1 cellular context compared by ENCODE assay signal in the genomic region with DNA sequence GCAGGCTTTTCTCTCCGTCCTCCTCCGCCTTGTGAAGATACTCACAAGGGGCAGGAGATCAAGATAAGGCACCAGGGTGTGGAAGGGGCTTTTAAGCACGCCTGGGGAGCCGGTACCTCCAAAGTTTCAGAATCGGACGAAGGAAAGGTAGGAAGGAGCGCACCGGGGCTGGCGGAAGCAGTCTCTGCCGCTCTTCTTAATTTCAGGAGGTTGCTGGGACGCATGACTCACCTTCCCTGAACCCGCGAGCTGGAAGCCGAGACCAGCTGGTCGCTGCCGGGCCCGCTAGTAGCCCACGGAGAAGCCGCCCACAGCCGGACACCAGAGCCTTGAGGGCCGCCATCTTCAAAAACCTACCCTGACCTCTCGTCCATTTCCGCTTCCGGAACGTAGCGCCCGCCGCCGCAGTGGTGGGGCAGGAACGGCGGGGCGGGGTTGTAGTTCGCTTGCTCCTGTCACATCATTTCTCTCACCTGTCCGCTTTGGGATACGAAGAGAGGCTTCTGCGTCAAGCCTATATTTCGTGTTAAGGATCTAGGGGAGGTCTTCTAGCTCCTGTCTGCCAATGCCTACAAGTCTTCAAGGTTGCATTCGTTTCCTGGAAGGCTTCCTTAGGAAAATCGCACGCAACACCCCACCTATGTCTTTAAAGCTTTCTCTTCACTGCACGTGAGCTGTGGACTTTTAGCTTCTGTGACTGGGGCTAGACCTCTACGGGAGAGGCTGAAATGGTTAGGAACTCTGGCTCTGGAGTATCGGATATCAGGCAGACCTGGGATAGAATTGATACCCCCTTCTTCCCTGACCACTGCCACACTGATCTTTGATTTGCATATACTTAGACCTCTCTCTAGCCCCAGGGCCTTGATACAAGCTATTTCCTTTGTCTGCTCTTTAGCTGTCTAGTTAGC.
A peak's percentile ranks its signal among the peaks of the same experiment; 100 is the strongest.
TF ChIP-seq lines count a peak whose summit lies in the region.

A gene (minus strand): TSS at position 355 of the 911 bp plus-strand sequence. CDS start 12 bp downstream, at position 343.

TF ChIP-seq in HepG2, 621 proteins besides CTCF, POLR2A, EP300 and RAD21 (continued from another document and continues in another):
- 0 out of 2 replicates have a peak, but pooled peaks have one; percentile 44 for TF ChIP-seq PAX8 (CRISPR knock-in tag; IDR thresholded peaks at IDR 0.05; ENCODE audit: borderline replicate concordance)
- TF ChIP-seq CBX1 (IDR thresholded peaks at IDR 0.05; ENCODE audit: low read depth) = no peak
- TF ChIP-seq, protein P1, sequence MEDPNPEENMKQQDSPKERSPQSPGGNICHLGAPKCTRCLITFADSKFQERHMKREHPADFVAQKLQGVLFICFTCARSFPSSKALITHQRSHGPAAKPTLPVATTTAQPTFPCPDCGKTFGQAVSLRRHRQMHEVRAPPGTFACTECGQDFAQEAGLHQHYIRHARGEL (CRISPR knock-in tag; IDR thresholded peaks at IDR 0.05) = no peak
- no peak for TF ChIP-seq RFX5 (IDR thresholded peaks at IDR 0.05; ENCODE audit: low read depth, low read length)
- TF ChIP-seq, protein P2, sequence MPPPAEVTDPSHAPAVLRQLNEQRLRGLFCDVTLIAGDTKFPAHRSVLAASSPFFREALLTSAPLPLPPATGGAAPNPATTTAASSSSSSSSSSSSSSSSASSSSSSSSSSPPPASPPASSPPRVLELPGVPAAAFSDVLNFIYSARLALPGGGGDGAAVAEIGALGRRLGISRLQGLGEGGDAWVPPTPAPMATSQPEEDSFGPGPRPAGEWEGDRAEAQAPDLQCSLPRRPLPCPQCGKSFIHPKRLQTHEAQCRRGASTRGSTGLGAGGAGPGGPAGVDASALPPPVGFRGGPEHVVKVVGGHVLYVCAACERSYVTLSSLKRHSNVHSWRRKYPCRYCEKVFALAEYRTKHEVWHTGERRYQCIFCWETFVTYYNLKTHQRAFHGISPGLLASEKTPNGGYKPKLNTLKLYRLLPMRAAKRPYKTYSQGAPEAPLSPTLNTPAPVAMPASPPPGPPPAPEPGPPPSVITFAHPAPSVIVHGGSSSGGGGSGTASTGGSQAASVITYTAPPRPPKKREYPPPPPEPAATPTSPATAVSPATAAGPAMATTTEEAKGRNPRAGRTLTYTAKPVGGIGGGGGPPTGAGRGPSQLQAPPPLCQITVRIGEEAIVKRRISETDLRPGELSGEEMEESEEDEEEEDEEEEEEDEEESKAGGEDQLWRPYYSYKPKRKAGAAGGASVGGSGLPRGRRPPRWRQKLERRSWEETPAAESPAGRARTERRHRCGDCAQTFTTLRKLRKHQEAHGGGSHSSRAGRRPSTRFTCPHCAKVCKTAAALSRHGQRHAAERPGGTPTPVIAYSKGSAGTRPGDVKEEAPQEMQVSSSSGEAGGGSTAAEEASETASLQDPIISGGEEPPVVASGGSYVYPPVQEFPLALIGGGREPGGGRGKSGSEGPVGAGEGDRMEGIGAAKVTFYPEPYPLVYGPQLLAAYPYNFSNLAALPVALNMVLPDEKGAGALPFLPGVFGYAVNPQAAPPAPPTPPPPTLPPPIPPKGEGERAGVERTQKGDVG (CRISPR knock-in tag; IDR thresholded peaks at IDR 0.05; ENCODE audit: borderline replicate concordance) = no peak
- no peak for TF ChIP-seq ARHGAP35 (CRISPR knock-in tag; IDR thresholded peaks at IDR 0.05; ENCODE audit: borderline replicate concordance)
- no peak for TF ChIP-seq IKZF4 (CRISPR knock-in tag; IDR thresholded peaks at IDR 0.05; ENCODE audit: borderline replicate concordance, low read depth, not compliant biosample characterization)
- no peak for TF ChIP-seq MZF1 (CRISPR knock-in tag; IDR thresholded peaks at IDR 0.05; ENCODE audit: borderline replicate concordance)
- TF ChIP-seq MTF2 (CRISPR knock-in tag; IDR thresholded peaks at IDR 0.05; ENCODE audit: borderline replicate concordance) = peak; percentile 91
- no peak for TF ChIP-seq CREB1 (IDR thresholded peaks at IDR 0.05)
- peak; percentile 82 for TF ChIP-seq CREB1 (CRISPR knock-in tag; IDR thresholded peaks at IDR 0.05)
- TF ChIP-seq, protein P3, sequence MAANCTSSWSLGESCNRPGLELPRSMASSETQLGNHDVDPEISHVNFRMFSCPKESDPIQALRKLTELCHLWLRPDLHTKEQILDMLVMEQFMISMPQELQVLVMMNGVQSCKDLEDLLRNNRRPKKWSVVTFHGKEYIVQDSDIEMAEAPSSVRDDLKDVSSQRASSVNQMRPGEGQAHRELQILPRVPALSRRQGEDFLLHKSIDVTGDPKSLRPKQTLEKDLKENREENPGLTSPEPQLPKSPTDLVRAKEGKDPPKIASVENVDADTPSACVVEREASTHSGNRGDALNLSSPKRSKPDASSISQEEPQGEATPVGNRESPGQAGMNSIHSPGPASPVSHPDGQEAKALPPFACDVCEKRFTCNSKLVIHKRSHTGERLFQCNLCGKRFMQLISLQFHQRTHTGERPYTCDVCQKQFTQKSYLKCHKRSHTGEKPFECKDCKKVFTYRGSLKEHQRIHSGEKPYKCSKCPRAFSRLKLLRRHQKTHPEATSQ (CRISPR knock-in tag; IDR thresholded peaks at IDR 0.05; ENCODE audit: borderline replicate concordance) = no peak
- TF ChIP-seq ZFX (CRISPR knock-in tag; IDR thresholded peaks at IDR 0.05; ENCODE audit: low read depth) = peak; percentile 79
- 0 out of 2 replicates have a peak, but pooled peaks have one; percentile 81 for TF ChIP-seq ZNF510 (CRISPR knock-in tag; IDR thresholded peaks at IDR 0.05; ENCODE audit: low read depth)
- TF ChIP-seq TEAD2 (CRISPR knock-in tag; IDR thresholded peaks at IDR 0.05) = no peak
- TF ChIP-seq, protein P4, sequence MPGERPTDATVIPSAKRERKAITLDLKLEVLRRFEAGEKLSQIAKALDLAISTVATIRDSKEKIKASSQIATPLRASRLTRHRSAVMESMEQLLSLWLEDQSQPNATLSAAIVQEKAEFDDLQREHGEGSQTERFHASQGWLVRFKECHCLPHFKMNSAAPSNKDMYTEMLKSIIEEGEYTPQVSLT (CRISPR knock-in tag; IDR thresholded peaks at IDR 0.05; ENCODE audit: borderline replicate concordance, low read depth) = no peak
- TF ChIP-seq ZNF350 (CRISPR knock-in tag; IDR thresholded peaks at IDR 0.05; ENCODE audit: borderline replicate concordance, low read depth) = peak; percentile 85
- TF ChIP-seq, protein P5, sequence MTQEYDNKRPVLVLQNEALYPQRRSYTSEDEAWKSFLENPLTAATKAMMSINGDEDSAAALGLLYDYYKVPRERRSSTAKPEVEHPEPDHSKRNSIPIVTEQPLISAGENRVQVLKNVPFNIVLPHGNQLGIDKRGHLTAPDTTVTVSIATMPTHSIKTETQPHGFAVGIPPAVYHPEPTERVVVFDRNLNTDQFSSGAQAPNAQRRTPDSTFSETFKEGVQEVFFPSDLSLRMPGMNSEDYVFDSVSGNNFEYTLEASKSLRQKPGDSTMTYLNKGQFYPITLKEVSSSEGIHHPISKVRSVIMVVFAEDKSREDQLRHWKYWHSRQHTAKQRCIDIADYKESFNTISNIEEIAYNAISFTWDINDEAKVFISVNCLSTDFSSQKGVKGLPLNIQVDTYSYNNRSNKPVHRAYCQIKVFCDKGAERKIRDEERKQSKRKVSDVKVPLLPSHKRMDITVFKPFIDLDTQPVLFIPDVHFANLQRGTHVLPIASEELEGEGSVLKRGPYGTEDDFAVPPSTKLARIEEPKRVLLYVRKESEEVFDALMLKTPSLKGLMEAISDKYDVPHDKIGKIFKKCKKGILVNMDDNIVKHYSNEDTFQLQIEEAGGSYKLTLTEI (CRISPR knock-in tag; conservative IDR thresholded peaks at IDR 0.05) = no peak
- no peak for TF ChIP-seq GATA4 (IDR thresholded peaks at IDR 0.05; ENCODE audit: borderline replicate concordance, low read depth)
- TF ChIP-seq, protein P6, sequence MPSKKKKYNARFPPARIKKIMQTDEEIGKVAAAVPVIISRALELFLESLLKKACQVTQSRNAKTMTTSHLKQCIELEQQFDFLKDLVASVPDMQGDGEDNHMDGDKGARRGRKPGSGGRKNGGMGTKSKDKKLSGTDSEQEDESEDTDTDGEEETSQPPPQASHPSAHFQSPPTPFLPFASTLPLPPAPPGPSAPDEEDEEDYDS (CRISPR knock-in tag; IDR thresholded peaks at IDR 0.05) = peak; percentile 71; the same call in 1 of the 2 replicates
- no peak for TF ChIP-seq SMAD9 (CRISPR knock-in tag; IDR thresholded peaks at IDR 0.05)
- peak; percentile 61; the same call in 1 of the 2 replicates for TF ChIP-seq ZNF614 (CRISPR knock-in tag; IDR thresholded peaks at IDR 0.05; ENCODE audit: borderline replicate concordance)
- TF ChIP-seq SMAD1 (CRISPR knock-in tag; IDR thresholded peaks at IDR 0.05; ENCODE audit: borderline replicate concordance, low read depth) = no peak; the same call in 1 of the 2 replicates
- TF ChIP-seq ZNF138 (CRISPR knock-in tag; IDR thresholded peaks at IDR 0.05; ENCODE audit: low read depth) = no peak
- no peak for TF ChIP-seq TBL1XR1 (IDR thresholded peaks at IDR 0.05; ENCODE audit: borderline replicate concordance, low read length, partially characterized antibody)
- TF ChIP-seq ESRRA (CRISPR knock-in tag; IDR thresholded peaks at IDR 0.05; ENCODE audit: low read depth) = peak; percentile 67; the same call in 1 of the 2 replicates
- no peak for TF ChIP-seq NCOA5 (CRISPR knock-in tag; IDR thresholded peaks at IDR 0.05)
- TF ChIP-seq GTF2F1 (IDR thresholded peaks at IDR 0.05; ENCODE audit: low read length) = no peak
- peak; percentile 53; the same call in 1 of the 2 replicates for TF ChIP-seq ZNF337 (CRISPR knock-in tag; IDR thresholded peaks at IDR 0.05; ENCODE audit: borderline replicate concordance, low read depth)
- TF ChIP-seq, protein P7, sequence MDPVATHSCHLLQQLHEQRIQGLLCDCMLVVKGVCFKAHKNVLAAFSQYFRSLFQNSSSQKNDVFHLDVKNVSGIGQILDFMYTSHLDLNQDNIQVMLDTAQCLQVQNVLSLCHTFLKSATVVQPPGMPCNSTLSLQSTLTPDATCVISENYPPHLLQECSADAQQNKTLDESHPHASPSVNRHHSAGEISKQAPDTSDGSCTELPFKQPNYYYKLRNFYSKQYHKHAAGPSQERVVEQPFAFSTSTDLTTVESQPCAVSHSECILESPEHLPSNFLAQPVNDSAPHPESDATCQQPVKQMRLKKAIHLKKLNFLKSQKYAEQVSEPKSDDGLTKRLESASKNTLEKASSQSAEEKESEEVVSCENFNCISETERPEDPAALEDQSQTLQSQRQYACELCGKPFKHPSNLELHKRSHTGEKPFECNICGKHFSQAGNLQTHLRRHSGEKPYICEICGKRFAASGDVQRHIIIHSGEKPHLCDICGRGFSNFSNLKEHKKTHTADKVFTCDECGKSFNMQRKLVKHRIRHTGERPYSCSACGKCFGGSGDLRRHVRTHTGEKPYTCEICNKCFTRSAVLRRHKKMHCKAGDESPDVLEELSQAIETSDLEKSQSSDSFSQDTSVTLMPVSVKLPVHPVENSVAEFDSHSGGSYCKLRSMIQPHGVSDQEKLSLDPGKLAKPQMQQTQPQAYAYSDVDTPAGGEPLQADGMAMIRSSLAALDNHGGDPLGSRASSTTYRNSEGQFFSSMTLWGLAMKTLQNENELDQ (CRISPR knock-in tag; IDR thresholded peaks at IDR 0.05; ENCODE audit: borderline replicate concordance) = no peak
- no peak for TF ChIP-seq U2AF1 (optimal IDR thresholded peaks at IDR 0.05; ENCODE audit: low read depth, low read length)
- TF ChIP-seq TCF7L2 (IDR thresholded peaks at IDR 0.05; ENCODE audit: low read depth, low read length) = no peak
- TF ChIP-seq, protein P8, sequence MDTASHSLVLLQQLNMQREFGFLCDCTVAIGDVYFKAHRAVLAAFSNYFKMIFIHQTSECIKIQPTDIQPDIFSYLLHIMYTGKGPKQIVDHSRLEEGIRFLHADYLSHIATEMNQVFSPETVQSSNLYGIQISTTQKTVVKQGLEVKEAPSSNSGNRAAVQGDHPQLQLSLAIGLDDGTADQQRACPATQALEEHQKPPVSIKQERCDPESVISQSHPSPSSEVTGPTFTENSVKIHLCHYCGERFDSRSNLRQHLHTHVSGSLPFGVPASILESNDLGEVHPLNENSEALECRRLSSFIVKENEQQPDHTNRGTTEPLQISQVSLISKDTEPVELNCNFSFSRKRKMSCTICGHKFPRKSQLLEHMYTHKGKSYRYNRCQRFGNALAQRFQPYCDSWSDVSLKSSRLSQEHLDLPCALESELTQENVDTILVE (CRISPR knock-in tag; IDR thresholded peaks at IDR 0.05) = peak; percentile 72
- no peak for TF ChIP-seq ZNF773 (CRISPR knock-in tag; IDR thresholded peaks at IDR 0.05; ENCODE audit: borderline replicate concordance)
- no peak for TF ChIP-seq ZNF747 (CRISPR knock-in tag; IDR thresholded peaks at IDR 0.05; ENCODE audit: borderline replicate concordance)
- no peak for TF ChIP-seq REXO4 (CRISPR knock-in tag; IDR thresholded peaks at IDR 0.05; ENCODE audit: borderline replicate concordance)
- TF ChIP-seq NR2C2 (CRISPR knock-in tag; IDR thresholded peaks at IDR 0.05; ENCODE audit: borderline replicate concordance) = peak; percentile 100
- TF ChIP-seq, protein P9, sequence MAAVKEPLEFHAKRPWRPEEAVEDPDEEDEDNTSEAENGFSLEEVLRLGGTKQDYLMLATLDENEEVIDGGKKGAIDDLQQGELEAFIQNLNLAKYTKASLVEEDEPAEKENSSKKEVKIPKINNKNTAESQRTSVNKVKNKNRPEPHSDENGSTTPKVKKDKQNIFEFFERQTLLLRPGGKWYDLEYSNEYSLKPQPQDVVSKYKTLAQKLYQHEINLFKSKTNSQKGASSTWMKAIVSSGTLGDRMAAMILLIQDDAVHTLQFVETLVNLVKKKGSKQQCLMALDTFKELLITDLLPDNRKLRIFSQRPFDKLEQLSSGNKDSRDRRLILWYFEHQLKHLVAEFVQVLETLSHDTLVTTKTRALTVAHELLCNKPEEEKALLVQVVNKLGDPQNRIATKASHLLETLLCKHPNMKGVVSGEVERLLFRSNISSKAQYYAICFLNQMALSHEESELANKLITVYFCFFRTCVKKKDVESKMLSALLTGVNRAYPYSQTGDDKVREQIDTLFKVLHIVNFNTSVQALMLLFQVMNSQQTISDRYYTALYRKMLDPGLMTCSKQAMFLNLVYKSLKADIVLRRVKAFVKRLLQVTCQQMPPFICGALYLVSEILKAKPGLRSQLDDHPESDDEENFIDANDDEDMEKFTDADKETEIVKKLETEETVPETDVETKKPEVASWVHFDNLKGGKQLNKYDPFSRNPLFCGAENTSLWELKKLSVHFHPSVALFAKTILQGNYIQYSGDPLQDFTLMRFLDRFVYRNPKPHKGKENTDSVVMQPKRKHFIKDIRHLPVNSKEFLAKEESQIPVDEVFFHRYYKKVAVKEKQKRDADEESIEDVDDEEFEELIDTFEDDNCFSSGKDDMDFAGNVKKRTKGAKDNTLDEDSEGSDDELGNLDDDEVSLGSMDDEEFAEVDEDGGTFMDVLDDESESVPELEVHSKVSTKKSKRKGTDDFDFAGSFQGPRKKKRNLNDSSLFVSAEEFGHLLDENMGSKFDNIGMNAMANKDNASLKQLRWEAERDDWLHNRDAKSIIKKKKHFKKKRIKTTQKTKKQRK (IDR thresholded peaks at IDR 0.05; ENCODE audit: low read length) = no peak
- no peak; the same call in 1 of the 2 replicates for TF ChIP-seq ZNF547 (CRISPR knock-in tag; IDR thresholded peaks at IDR 0.05)
- no peak for TF ChIP-seq GPN1 (CRISPR knock-in tag; IDR thresholded peaks at IDR 0.05; ENCODE audit: borderline replicate concordance)
- TF ChIP-seq MBD4 (IDR thresholded peaks at IDR 0.05; ENCODE audit: borderline replicate concordance, low read length) = no peak
- no peak for TF ChIP-seq ZMYM2 (CRISPR knock-in tag; IDR thresholded peaks at IDR 0.05)
